Comparison of ENCODE assay signal across 14 cellular contexts in genomic region chr11:134980819-134981710, GRCh38.
A peak's percentile ranks its signal among the peaks of the same experiment; 100 is the strongest.
DNase-seq lines count a peak whose midpoint lies in the region; ATAC-seq and TF ChIP-seq lines count a peak whose summit lies in the region.
"Had no signal": no experiment of that assay in that cellular context is flagged by ENCODE, and none has a peak within 500 bp of the region (broad histone marks: within the 10 kb centered on the region; RNA-seq: fewer than 3 reads in every experiment).

No MANE protein-coding gene starts in this region.

- H3K27ac Mint-ChIP-seq in stimulated activated naive CD8-positive, alpha-beta T cell treated with anti-CD3 and anti-CD28 coated beads, Interleukin-15, amount 100 ng/mL, for 72 hours = no peak overlapping the region
- H3K27ac Mint-ChIP-seq in osteocyte (ENCODE audit: unreplicated experiment) = no peak overlapping the region
- H3K27ac Mint-ChIP-seq: CD8-positive, alpha-beta T cell had no signal

- WGBS in esophagus muscularis mucosa = 73% methylated on average over 5 of the region's 13 CpGs

- no peak for TF ChIP-seq POLR2A in esophagus muscularis mucosa (IDR thresholded peaks at IDR 0.05; ENCODE audit: low read depth)

- H3K4me1 Mint-ChIP-seq in stimulated activated naive CD8-positive, alpha-beta T cell treated with anti-CD3 and anti-CD28 coated beads, Interleukin-15, amount 100 ng/mL, for 72 hours = no peaks in the 10 kb centered on the region
- H3K4me1 Mint-ChIP-seq in osteocyte (ENCODE audit: unreplicated experiment) = no peaks in the 10 kb centered on the region
- H3K4me1 Mint-ChIP-seq: CD14-positive monocyte had no signal

- no peaks in the 10 kb centered on the region for H3K9me3 ChIP-seq in esophagus muscularis mucosa

- no peaks in the 10 kb centered on the region for H3K36me3 ChIP-seq in esophagus muscularis mucosa

- no peaks in the 10 kb centered on the region for H3K4me1 ChIP-seq in esophagus muscularis mucosa

- peak; percentile 31 for ATAC-seq in stimulated activated naive CD8-positive, alpha-beta T cell treated with anti-CD3 and anti-CD28 coated beads, Interleukin-15, amount 100 ng/mL, for 72 hours
- no peak for ATAC-seq in stimulated activated naive CD8-positive, alpha-beta T cell treated with anti-CD3 and anti-CD28 coated beads, Interleukin-15, Interleukin-2, amounts not matched to agents 100 U/mL and 50 U/mL, for 24 hours
- no peak for ATAC-seq in GM21367 (IDR thresholded peaks at IDR 0.05; ENCODE audit: unreplicated experiment)
- ATAC-seq: CD8-positive, alpha-beta T cell had no signal

- H3K4me3 Mint-ChIP-seq in stimulated activated naive CD8-positive, alpha-beta T cell treated with anti-CD3 and anti-CD28 coated beads, Interleukin-15, amount 100 ng/mL, for 72 hours = no peak overlapping the region
- H3K4me3 Mint-ChIP-seq in osteocyte (ENCODE audit: unreplicated experiment) = no peak overlapping the region
- H3K4me3 Mint-ChIP-seq: CD14-positive monocyte; CD8-positive, alpha-beta T cell had no signal

- intact Hi-C loops in esophagus muscularis mucosa (cut with DNase I) = no loop called here

- H3K27me3 ChIP-seq in esophagus muscularis mucosa = peaks cover 0 to 41% (median 0%) of the 10 kb centered on the region in 4 donors

- H3K27ac ChIP-seq in esophagus muscularis mucosa (replicated peaks in 1 of 4) = no peak overlapping the region

- H3K9me3 Mint-ChIP-seq in stimulated activated naive CD8-positive, alpha-beta T cell treated with anti-CD3 and anti-CD28 coated beads, Interleukin-15, amount 100 ng/mL, for 72 hours = no peaks in the 10 kb centered on the region
- no peaks in the 10 kb centered on the region for H3K9me3 Mint-ChIP-seq in osteocyte (ENCODE audit: unreplicated experiment)
- H3K9me3 Mint-ChIP-seq: CD8-positive, alpha-beta T cell had no signal

- no peak for TF ChIP-seq EP300 in esophagus muscularis mucosa (IDR thresholded peaks at IDR 0.05)

- no peak for TF ChIP-seq CTCF in esophagus muscularis mucosa (IDR thresholded peaks at IDR 0.05)
- no peak for TF ChIP-seq CTCF in osteocyte (IDR thresholded peaks at IDR 0.05)

- H3K27me3 Mint-ChIP-seq in stimulated activated naive CD8-positive, alpha-beta T cell treated with anti-CD3 and anti-CD28 coated beads, Interleukin-15, amount 100 ng/mL, for 72 hours = peaks cover 19% of the 10 kb centered on the region
- H3K27me3 Mint-ChIP-seq in osteocyte (ENCODE audit: unreplicated experiment) = peaks cover 10% of the 10 kb centered on the region

- no peak overlapping the region for H3K4me3 ChIP-seq in esophagus muscularis mucosa

- H3K36me3 Mint-ChIP-seq in osteocyte (ENCODE audit: unreplicated experiment) = no peaks in the 10 kb centered on the region
- H3K36me3 Mint-ChIP-seq: CD14-positive monocyte; CD8-positive, alpha-beta T cell had no signal

- DNase-seq in stimulated activated naive CD8-positive, alpha-beta T cell treated with anti-CD3 and anti-CD28 coated beads, Interleukin-15, amount 100 ng/mL, for 72 hours = no peak
- DNase-seq in stimulated activated naive CD8-positive, alpha-beta T cell treated with anti-CD3 and anti-CD28 coated beads, Interleukin-15, Interleukin-2, amounts not matched to agents 100 U/mL and 50 U/mL, for 24 hours = no peak
- DNase-seq in esophagus muscularis mucosa (ENCODE audit: extremely low spot score) (peak; percentile 45), osteocyte (ENCODE audit: extremely low spot score, unreplicated experiment) (peak; percentile 78), DMS79 (lab: John Stamatoyannopoulos, UW) (no peak)
- DNase-seq in activated naive CD4-positive, alpha-beta T cell treated with Interleukin-2 at 50 U/mL for 16 hours = no peak
- DNase-seq: CD8-positive, alpha-beta T cell; COR-L47; DMS153; DND-41; GDM1; IMR-90 had no signal

Comparison
In these comparisons a context has a peak if more than half of its experiments do, and no peak if none do; other contexts are left out.
1. DNase-seq: peak in esophagus muscularis mucosa (single experiment) and osteocyte (single experiment); none in stimulated activated naive CD8-positive, alpha-beta T cell treated with anti-CD3 and anti-CD28 coated beads, Interleukin-15, amount 100 ng/mL, for 72 hours (0 of 2), stimulated activated naive CD8-positive, alpha-beta T cell treated with anti-CD3 and anti-CD28 coated beads, Interleukin-15, Interleukin-2, amounts not matched to agents 100 U/mL and 50 U/mL, for 24 hours (single experiment), DMS79 (single experiment) and activated naive CD4-positive, alpha-beta T cell treated with Interleukin-2 at 50 U/mL for 16 hours (single experiment).